In the genomic region with DNA sequence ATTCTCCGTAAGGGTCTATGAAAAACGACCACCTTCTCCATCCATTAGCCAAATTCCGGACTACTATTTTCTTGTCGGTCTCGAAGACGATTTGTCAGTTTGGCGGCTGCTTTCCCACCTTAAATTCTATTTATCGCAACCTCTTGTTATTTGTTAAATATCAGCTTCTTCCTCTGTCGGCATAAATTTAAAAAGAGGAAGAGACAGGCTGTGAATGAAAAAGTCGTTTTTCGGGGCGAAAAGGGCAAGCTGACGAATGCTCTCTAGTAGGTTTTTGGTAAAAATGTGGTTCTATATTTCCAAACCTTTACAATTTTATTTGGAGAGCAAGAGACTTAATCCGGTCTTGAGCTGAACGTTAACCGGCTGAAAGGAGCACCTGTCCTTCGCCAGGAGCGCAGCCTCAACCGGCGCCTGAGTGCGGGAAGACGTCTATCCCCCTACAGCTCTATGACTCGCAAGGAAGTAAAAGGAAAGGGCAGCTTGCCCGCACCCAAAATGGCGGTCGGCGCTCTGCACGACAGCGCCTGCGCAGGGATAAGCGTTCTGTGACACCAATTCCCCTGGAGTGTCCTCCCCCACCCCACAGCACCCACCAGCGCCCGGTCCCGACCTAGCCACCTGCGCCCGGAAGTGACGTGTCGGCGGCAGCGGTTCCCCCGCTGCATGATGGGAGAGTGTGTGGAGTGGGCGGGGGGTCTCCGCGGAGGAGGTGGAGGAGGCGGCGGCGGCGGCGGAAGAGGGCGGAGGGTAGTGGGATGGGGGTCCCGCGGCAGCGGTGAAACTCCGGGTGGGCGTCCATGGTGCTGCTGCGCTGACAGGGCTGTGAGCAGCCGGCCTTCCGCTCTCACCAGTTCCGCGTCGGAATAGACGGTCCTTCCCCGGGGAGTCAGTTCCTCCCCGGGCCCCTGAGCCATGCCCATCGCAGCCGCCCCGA, we compare ENCODE assay signal across 8 cellular contexts. TPM values are rescaled to one million over a fixed set of nuclear protein-coding genes. Genes with fewer than 3 reads are reported as not detected.
DNase-seq lines count a peak whose midpoint lies in the region; ATAC-seq and TF ChIP-seq lines count a peak whose summit lies in the region.

Gene AFTPH, plus strand, starts transcription at position 662 of the 937 bp plus-strand sequence. CDS start 27,147 bp downstream, outside the sequence.

- H3K4me3 Mint-ChIP-seq in activated naive CD8-positive, alpha-beta T cell: peak within 1 kb of the TSS; percentile 97

- H3K27ac ChIP-seq in osteoblast (ENCODE audit: low read depth, low read length) (peak within 1 kb of the TSS; percentile 76), thoracic aorta (peak within 1 kb of the TSS; percentile 83 to 86)

- H3K4me3 ChIP-seq in GM08714 (ENCODE audit: low read length) (peak within 1 kb of the TSS; percentile 80), osteoblast (ENCODE audit: insufficient read depth, low read length) (peak within 1 kb of the TSS; percentile 89), thoracic aorta (peak within 1 kb of the TSS; percentile 95)

- DNase-seq in NCI-H1105 (lab: John Stamatoyannopoulos, UW): peak; percentile 98
- peak; percentile 96 for DNase-seq in SKM-1 treated with dmso at 0.1 percent for 144 hours (lab: John Stamatoyannopoulos, UW; ENCODE audit: unreplicated experiment)
- peak; percentile 98 for DNase-seq in glomerular visceral epithelial cell (ENCODE audit: extremely low spot score)
- DNase-seq in osteoblast (ENCODE audit: insufficient read length, low spot score, missing footprints): peak; percentile 98
- peak; percentile 97 for DNase-seq in thoracic aorta (ENCODE audit: low spot score)

- peaks cover 50% of the 10 kb centered on the region for H3K79me2 ChIP-seq in osteoblast (ENCODE audit: insufficient read depth, low read length)

- no peaks in the 10 kb centered on the region for H3K27me3 Mint-ChIP-seq in activated naive CD8-positive, alpha-beta T cell

- H3K4me1 ChIP-seq in osteoblast (ENCODE audit: insufficient read depth, low read length) (no peaks in the 10 kb centered on the region), thoracic aorta (ENCODE audit: control insufficient read depth in 1 of 2, low read depth in 2 of 2) (peaks cover 0 to 3% of the 10 kb centered on the region in 2 donors)

- no peak for TF ChIP-seq CTCF in osteoblast (IDR thresholded peaks at IDR 0.05; ENCODE audit: extremely low read depth, low read depth, low read length)
- no peak for TF ChIP-seq CTCF in thoracic aorta (IDR thresholded peaks at IDR 0.05)

- peaks cover 12% of the 10 kb centered on the region for H4K20me1 ChIP-seq in osteoblast (ENCODE audit: insufficient read depth, low read length)

- H3K36me3 ChIP-seq in osteoblast (ENCODE audit: insufficient read depth, low read length) (no peaks in the 10 kb centered on the region), thoracic aorta (no peaks in the 10 kb centered on the region)

- ATAC-seq in HG02610 (IDR thresholded peaks at IDR 0.05; ENCODE audit: unreplicated experiment) (peak; percentile 85), thoracic aorta (ENCODE audit: insufficient number of reproducible peaks, low FRiP score, low read depth) (peak; percentile 95)

- peaks cover 5% of the 10 kb centered on the region for H3K36me3 Mint-ChIP-seq in activated naive CD8-positive, alpha-beta T cell

- H3K9me3 ChIP-seq in osteoblast (ENCODE audit: low read depth, low read length) (no peaks in the 10 kb centered on the region), thoracic aorta (no peaks in the 10 kb centered on the region)

- peaks cover 35% of the 10 kb centered on the region for H3K4me1 Mint-ChIP-seq in activated naive CD8-positive, alpha-beta T cell (ENCODE audit: low read depth)

- peak within 1 kb of the TSS; percentile 89 for H2AFZ ChIP-seq in osteoblast (ENCODE audit: low read length)

- H3K27me3 ChIP-seq in osteoblast (ENCODE audit: insufficient read depth, low read length) (peaks cover 8% of the 10 kb centered on the region), thoracic aorta (replicated peaks; ENCODE audit: insufficient read depth) (no peaks in the 10 kb centered on the region)

- H3K4me2 ChIP-seq in osteoblast (ENCODE audit: insufficient read depth, low read length): peak within 1 kb of the TSS; percentile 92

- peak within 1 kb of the TSS; percentile 100 for H3K27ac Mint-ChIP-seq in activated naive CD8-positive, alpha-beta T cell

- no peaks in the 10 kb centered on the region for H3K9me3 Mint-ChIP-seq in activated naive CD8-positive, alpha-beta T cell (ENCODE audit: low read depth)

RNA-seq across cellular contexts. Expression of gene AFTPH, which starts in this region (rescaled TPM):
- 32.7 and 38.7 TPM in 2 replicates for total RNA-seq in osteoblast
- total RNA-seq in thoracic aorta: 10 to 100 TPM; 27.3 to 32.1 TPM

Comparison
In these comparisons a context has a peak if more than half of its experiments do, and no peak if none do; other contexts are left out.
1. Peak in every context shown above with its lines: DNase-seq, ATAC-seq, H3K4me3 ChIP-seq and H3K27ac ChIP-seq.